In the genomic region with DNA sequence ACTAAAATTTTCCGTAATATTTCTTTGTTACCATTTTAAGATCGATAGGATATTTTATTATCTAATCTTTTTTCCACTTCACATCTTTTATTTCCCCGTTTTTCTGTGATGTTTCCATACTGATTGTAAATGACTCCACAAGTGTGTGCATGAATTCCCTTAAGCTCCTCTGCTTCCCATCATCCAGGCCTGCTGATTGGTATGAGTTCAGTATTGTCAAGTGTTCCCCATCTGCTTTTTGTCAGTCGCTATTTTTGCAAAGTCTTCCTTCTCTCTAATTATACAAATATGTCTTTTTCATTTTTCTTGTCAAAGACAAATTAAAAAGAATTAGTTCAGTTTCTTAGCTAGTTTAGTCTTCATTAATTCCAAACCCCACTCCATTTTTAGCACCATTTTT, we compare ENCODE assay signal across 1 cellular context.
TF ChIP-seq lines count a peak whose summit lies in the region.

No MANE protein-coding gene starts in this region.

TF ChIP-seq in SK-N-SH, 30 proteins besides CTCF, POLR2A, EP300 and RAD21:
- TF ChIP-seq, protein P1, sequence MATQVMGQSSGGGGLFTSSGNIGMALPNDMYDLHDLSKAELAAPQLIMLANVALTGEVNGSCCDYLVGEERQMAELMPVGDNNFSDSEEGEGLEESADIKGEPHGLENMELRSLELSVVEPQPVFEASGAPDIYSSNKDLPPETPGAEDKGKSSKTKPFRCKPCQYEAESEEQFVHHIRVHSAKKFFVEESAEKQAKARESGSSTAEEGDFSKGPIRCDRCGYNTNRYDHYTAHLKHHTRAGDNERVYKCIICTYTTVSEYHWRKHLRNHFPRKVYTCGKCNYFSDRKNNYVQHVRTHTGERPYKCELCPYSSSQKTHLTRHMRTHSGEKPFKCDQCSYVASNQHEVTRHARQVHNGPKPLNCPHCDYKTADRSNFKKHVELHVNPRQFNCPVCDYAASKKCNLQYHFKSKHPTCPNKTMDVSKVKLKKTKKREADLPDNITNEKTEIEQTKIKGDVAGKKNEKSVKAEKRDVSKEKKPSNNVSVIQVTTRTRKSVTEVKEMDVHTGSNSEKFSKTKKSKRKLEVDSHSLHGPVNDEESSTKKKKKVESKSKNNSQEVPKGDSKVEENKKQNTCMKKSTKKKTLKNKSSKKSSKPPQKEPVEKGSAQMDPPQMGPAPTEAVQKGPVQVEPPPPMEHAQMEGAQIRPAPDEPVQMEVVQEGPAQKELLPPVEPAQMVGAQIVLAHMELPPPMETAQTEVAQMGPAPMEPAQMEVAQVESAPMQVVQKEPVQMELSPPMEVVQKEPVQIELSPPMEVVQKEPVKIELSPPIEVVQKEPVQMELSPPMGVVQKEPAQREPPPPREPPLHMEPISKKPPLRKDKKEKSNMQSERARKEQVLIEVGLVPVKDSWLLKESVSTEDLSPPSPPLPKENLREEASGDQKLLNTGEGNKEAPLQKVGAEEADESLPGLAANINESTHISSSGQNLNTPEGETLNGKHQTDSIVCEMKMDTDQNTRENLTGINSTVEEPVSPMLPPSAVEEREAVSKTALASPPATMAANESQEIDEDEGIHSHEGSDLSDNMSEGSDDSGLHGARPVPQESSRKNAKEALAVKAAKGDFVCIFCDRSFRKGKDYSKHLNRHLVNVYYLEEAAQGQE (IDR thresholded peaks at IDR 0.05; ENCODE audit: low read depth, low read length) = no peak
- TF ChIP-seq, protein P2, sequence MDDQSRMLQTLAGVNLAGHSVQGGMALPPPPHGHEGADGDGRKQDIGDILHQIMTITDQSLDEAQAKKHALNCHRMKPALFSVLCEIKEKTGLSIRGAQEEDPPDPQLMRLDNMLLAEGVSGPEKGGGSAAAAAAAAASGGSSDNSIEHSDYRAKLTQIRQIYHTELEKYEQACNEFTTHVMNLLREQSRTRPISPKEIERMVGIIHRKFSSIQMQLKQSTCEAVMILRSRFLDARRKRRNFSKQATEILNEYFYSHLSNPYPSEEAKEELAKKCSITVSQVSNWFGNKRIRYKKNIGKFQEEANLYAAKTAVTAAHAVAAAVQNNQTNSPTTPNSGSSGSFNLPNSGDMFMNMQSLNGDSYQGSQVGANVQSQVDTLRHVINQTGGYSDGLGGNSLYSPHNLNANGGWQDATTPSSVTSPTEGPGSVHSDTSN (IDR thresholded peaks at IDR 0.05) = 0 out of 2 replicates have a peak, but pooled peaks have one; percentile 38
- peak; percentile 72 for TF ChIP-seq TCF12 (IDR thresholded peaks at IDR 0.05)
